26 cellular contexts compared by ENCODE assay signal in genomic region chr5:88863523-88863922, GRCh38. TPM values are rescaled to one million over a fixed set of nuclear protein-coding genes. Genes with fewer than 3 reads are reported as not detected.
DNase-seq lines count a peak whose midpoint lies in the region; ATAC-seq, FAIRE-seq and TF ChIP-seq lines count a peak whose summit lies in the region.
"Had no signal": no experiment of that assay in that cellular context is flagged by ENCODE, and none has a peak within 500 bp of the region (broad histone marks: within the 10 kb centered on the region; RNA-seq: fewer than 3 reads in every experiment).

No MANE protein-coding gene starts in this region.

- intact Hi-C loops in psoas muscle (cut with DNase I), result no loop called here

- H3K4me1 Mint-ChIP-seq in IgD-negative memory B cell, result peaks cover 13 to 19% (median 15%) of the 10 kb centered on the region in 3 donors
- H3K4me1 Mint-ChIP-seq in stimulated activated naive B cell treated with anti-CD40 and anti-IgM and Interleukin-4, amounts not matched to agents 10 μg/mL and 1 μg/mL and 100 μg/mL, for 72 hours, result peaks cover 5 to 15% of the 10 kb centered on the region in 2 donors

- no peaks in the 10 kb centered on the region for H3K9me3 Mint-ChIP-seq in IgD-negative memory B cell
- H3K9me3 Mint-ChIP-seq in stimulated activated naive B cell treated with anti-CD40 and anti-IgM and Interleukin-4, amounts not matched to agents 10 μg/mL and 1 μg/mL and 100 μg/mL, for 72 hours, result no peaks in the 10 kb centered on the region
- H3K9me3 Mint-ChIP-seq: CD4-positive, alpha-beta T cell; CD8-positive, alpha-beta T cell had no signal

- H3K36me3 Mint-ChIP-seq in IgD-negative memory B cell, result peaks cover 5% of the 10 kb centered on the region
- H3K36me3 Mint-ChIP-seq in stimulated activated naive B cell treated with anti-CD40 and anti-IgM and Interleukin-4, amounts not matched to agents 10 μg/mL and 1 μg/mL and 100 μg/mL, for 72 hours, result peaks cover 35 to 52% of the 10 kb centered on the region in 2 donors
- H3K36me3 Mint-ChIP-seq: CD8-positive, alpha-beta T cell had no signal

- peaks cover 53% of the 10 kb centered on the region for H3K4me1 ChIP-seq in psoas muscle

- H3K27me3 Mint-ChIP-seq in IgD-negative memory B cell, result no peaks in the 10 kb centered on the region
- no peaks in the 10 kb centered on the region for H3K27me3 Mint-ChIP-seq in stimulated activated naive B cell treated with anti-CD40 and anti-IgM and Interleukin-4, amounts not matched to agents 10 μg/mL and 1 μg/mL and 100 μg/mL, for 72 hours
- H3K27me3 Mint-ChIP-seq: CD4-positive, alpha-beta T cell had no signal

- H3K27ac Mint-ChIP-seq in IgD-negative memory B cell, result peak overlapping the region; percentile 26 to 85 (median 57)
- peak overlapping the region; percentile 65 for H3K27ac Mint-ChIP-seq in stimulated activated naive B cell treated with anti-CD40 and anti-IgM and Interleukin-4, amounts not matched to agents 10 μg/mL and 1 μg/mL and 100 μg/mL, for 72 hours
- H3K27ac Mint-ChIP-seq: CD4-positive, alpha-beta T cell; CD8-positive, alpha-beta T cell had no signal

- H3K4me3 ChIP-seq in psoas muscle, result no peak overlapping the region
- H3K4me3 ChIP-seq: BLaER1 treated with 17β-estradiol and CSF1 and Interleukin-3, amounts not matched to agents 10 nM and 100 nM; GM12878 had no signal

- TF ChIP-seq CTCF in psoas muscle (IDR thresholded peaks at IDR 0.05), result no peak

- no peaks in the 10 kb centered on the region for H3K27me3 ChIP-seq in psoas muscle (ENCODE audit: insufficient read depth in 3 of 3, low read length in 2 of 3)
- H3K27me3 ChIP-seq: BLaER1 treated with 17β-estradiol and CSF1 and Interleukin-3, amounts not matched to agents 10 nM and 100 nM had no signal

- FAIRE-seq in GM12891 (lab: Jason Lieb, UNC), result no peak
- FAIRE-seq: A204.1, GM12878, GM18507 had no signal

- H3K4me3 Mint-ChIP-seq in IgD-negative memory B cell, result no peak overlapping the region
- H3K4me3 Mint-ChIP-seq in stimulated activated naive B cell treated with anti-CD40 and anti-IgM and Interleukin-4, amounts not matched to agents 10 μg/mL and 1 μg/mL and 100 μg/mL, for 72 hours, result peak overlapping the region in 1 of 2 donors; percentile 26
- H3K4me3 Mint-ChIP-seq: CD4-positive, alpha-beta T cell; CD8-positive, alpha-beta T cell had no signal

- H3K27ac ChIP-seq in psoas muscle, result peak overlapping the region; percentile 11
- H3K27ac ChIP-seq: BLaER1 treated with 17β-estradiol and CSF1 and Interleukin-3, amounts not matched to agents 10 nM and 100 nM; C4-2B had no signal

- ATAC-seq in psoas muscle, result peak in 1 of 4 donors; percentile 4
- ATAC-seq in stimulated activated naive B cell treated with anti-CD40 and anti-IgM and Interleukin-4, amounts not matched to agents 10 μg/mL and 1 μg/mL and 100 μg/mL, for 72 hours (replicated peaks), result no peak
- ATAC-seq: CD8-positive, alpha-beta T cell; GM12878 had no signal

- H3K36me3 ChIP-seq in psoas muscle (ENCODE audit: insufficient read depth in 1 of 2, low read depth in 1 of 2), result peaks cover 0 to 48% of the 10 kb centered on the region in 2 donors

- WGBS in psoas muscle, 3 donors, result 92 to 96% (median 93%) methylated on average over 5 of the region's 5 CpGs

- H3K9me3 ChIP-seq in psoas muscle, result no peaks in the 10 kb centered on the region

- no peak for DNase-seq in GM12891 (ENCODE audit: insufficient read length, low spot score)
- no peak for DNase-seq in psoas muscle
- no peak for DNase-seq in stimulated activated naive B cell treated with anti-CD40 and anti-IgM and Interleukin-4, amounts not matched to agents 10 μg/mL and 1 μg/mL and 100 μg/mL, for 72 hours
- no peak for DNase-seq in COLO668 (lab: John Stamatoyannopoulos, UW; ENCODE audit: unreplicated experiment)
- DNase-seq in NCI-H1436 treated with DMSO at 0.1 percent for 48 hours (lab: John Stamatoyannopoulos, UW), result no peak
- no peak for DNase-seq in occipital lobe (lab: John Stamatoyannopoulos, UW)
- no peak for DNase-seq in NCI-H1930 (lab: John Stamatoyannopoulos, UW)
- DNase-seq: 8988T; ACHN; CD4-positive, alpha-beta T cell; CD8-positive, alpha-beta T cell; COR-L47; DMS 273 treated with DMSO at 0.1 percent for 48 hours; DMS153; DMS53; DMS79; DND-41; EL; GDM1 had no signal

- peak; percentile 57 for TF ChIP-seq POLR2A in GM12891 (IDR thresholded peaks at IDR 0.05; ENCODE audit: low read depth, low read length)

TF ChIP-seq in GM12891, 5 proteins besides CTCF, POLR2A, EP300 and RAD21:
- TF ChIP-seq SPI1 (IDR thresholded peaks at IDR 0.05; ENCODE audit: low read depth, low read length) (no peak), POLR2AphosphoS5 (IDR thresholded peaks at IDR 0.05; ENCODE audit: low read depth, low read length) (0 out of 2 replicates have a peak, but pooled peaks have one; percentile 65), PAX5 (IDR thresholded peaks at IDR 0.05; ENCODE audit: insufficient read depth, low read length, severe bottlenecking) (no peak)

RNA-seq across cellular contexts. Expression of gene MEF2C, which starts 19.5 kb away (rescaled TPM):
- polyA plus RNA-seq in GM12891 (2012; ENCODE audit: low read depth, missing spikeins), result 103 TPM
- polyA plus RNA-seq in IgD-negative memory B cell (238 TPM), psoas muscle (10 to 100 TPM in 2 of 3 donors, 1 to 10 TPM in 1; 9.3 to 96.4 (median 32.0) TPM)
- total RNA-seq in psoas muscle (100 to 1,000 TPM; 148 to 530 (median 257) TPM), occipital lobe (2,088 TPM)
- total RNA-seq: G401 had no signal
